1 cellular context compared by ENCODE assay signal in the genomic region with DNA sequence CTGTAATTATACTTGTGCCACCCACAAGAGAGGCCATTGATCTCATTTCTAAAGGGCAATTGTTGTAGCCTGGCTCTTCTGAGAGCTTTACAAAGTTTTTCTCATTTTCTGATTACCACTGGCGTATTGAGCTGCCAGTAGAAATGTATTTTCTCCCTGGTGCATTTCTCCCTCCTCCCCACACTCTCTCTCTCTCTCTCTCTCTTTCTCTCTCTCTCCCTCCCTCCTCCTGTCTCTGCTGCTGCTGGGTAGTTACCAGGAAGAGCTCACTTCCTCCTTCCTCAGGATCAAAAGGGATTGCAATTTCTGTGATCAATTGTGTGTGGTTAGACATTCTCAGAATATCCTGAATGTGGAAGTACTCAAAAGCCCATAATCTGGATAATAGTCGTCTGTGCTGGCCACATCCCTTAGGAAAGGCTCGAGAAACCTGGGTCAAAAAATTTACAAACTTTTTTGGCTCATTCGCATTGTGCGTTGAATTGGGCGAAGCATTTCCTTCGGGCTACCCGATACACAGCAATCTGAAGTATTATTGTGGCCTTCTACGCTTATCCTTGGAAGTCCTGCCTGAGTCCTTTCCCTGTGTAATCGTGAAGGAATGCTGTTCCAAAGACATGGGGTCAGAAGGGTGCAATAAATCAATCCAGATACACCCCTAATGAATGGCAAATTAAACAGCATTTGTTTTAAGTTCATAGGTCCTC.
TF ChIP-seq lines count a peak whose summit lies in the region.

No MANE protein-coding gene starts in this region.

TF ChIP-seq in HEK293, 187 proteins besides CTCF, POLR2A, EP300 and RAD21 (continued from another document):
- TF ChIP-seq, protein P1, sequence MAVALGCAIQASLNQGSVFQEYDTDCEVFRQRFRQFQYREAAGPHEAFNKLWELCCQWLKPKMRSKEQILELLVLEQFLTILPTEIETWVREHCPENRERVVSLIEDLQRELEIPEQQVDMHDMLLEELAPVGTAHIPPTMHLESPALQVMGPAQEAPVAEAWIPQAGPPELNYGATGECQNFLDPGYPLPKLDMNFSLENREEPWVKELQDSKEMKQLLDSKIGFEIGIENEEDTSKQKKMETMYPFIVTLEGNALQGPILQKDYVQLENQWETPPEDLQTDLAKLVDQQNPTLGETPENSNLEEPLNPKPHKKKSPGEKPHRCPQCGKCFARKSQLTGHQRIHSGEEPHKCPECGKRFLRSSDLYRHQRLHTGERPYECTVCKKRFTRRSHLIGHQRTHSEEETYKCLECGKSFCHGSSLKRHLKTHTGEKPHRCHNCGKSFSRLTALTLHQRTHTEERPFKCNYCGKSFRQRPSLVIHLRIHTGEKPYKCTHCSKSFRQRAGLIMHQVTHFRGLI (tag by site-specific recombination; IDR thresholded peaks at IDR 0.05): 0 out of 2 replicates have a peak, but pooled peaks have one; percentile 2
- TF ChIP-seq ZBTB7A (tag by site-specific recombination; IDR thresholded peaks at IDR 0.05; ENCODE audit: low read depth): no peak
- TF ChIP-seq ZNF785 (tag by site-specific recombination; IDR thresholded peaks at IDR 0.05): no peak
- TF ChIP-seq ZFP69B (tag by site-specific recombination; IDR thresholded peaks at IDR 0.05): no peak
- no peak for TF ChIP-seq ZEB2 (tag by site-specific recombination; IDR thresholded peaks at IDR 0.05)
- no peak; the same call in 1 of the 2 replicates for TF ChIP-seq TCF7L2 (IDR thresholded peaks at IDR 0.05; ENCODE audit: borderline replicate concordance, low read depth, low read length)
- no peak for TF ChIP-seq ZNF510 (tag by site-specific recombination; IDR thresholded peaks at IDR 0.05; ENCODE audit: insufficient replicate concordance)
- peak; percentile 53 for TF ChIP-seq ZNF335 (tag by site-specific recombination; conservative IDR thresholded peaks at IDR 0.05)
- TF ChIP-seq, protein P2, sequence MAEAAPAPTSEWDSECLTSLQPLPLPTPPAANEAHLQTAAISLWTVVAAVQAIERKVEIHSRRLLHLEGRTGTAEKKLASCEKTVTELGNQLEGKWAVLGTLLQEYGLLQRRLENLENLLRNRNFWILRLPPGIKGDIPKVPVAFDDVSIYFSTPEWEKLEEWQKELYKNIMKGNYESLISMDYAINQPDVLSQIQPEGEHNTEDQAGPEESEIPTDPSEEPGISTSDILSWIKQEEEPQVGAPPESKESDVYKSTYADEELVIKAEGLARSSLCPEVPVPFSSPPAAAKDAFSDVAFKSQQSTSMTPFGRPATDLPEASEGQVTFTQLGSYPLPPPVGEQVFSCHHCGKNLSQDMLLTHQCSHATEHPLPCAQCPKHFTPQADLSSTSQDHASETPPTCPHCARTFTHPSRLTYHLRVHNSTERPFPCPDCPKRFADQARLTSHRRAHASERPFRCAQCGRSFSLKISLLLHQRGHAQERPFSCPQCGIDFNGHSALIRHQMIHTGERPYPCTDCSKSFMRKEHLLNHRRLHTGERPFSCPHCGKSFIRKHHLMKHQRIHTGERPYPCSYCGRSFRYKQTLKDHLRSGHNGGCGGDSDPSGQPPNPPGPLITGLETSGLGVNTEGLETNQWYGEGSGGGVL (tag by site-specific recombination; IDR thresholded peaks at IDR 0.05): peak; percentile 71
- TF ChIP-seq, protein P3, sequence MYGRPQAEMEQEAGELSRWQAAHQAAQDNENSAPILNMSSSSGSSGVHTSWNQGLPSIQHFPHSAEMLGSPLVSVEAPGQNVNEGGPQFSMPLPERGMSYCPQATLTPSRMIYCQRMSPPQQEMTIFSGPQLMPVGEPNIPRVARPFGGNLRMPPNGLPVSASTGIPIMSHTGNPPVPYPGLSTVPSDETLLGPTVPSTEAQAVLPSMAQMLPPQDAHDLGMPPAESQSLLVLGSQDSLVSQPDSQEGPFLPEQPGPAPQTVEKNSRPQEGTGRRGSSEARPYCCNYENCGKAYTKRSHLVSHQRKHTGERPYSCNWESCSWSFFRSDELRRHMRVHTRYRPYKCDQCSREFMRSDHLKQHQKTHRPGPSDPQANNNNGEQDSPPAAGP (tag by site-specific recombination; IDR thresholded peaks at IDR 0.05): no peak
- TF ChIP-seq ZNF394 (tag by site-specific recombination; IDR thresholded peaks at IDR 0.05; ENCODE audit: borderline replicate concordance): no peak
- TF ChIP-seq, protein P4, sequence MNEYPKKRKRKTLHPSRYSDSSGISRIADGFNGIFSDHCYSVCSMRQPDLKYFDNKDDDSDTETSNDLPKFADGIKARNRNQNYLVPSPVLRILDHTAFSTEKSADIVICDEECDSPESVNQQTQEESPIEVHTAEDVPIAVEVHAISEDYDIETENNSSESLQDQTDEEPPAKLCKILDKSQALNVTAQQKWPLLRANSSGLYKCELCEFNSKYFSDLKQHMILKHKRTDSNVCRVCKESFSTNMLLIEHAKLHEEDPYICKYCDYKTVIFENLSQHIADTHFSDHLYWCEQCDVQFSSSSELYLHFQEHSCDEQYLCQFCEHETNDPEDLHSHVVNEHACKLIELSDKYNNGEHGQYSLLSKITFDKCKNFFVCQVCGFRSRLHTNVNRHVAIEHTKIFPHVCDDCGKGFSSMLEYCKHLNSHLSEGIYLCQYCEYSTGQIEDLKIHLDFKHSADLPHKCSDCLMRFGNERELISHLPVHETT (tag by site-specific recombination; IDR thresholded peaks at IDR 0.05): no peak
- no peak for TF ChIP-seq ZNF133 (tag by site-specific recombination; IDR thresholded peaks at IDR 0.05)
- TF ChIP-seq, protein P5, sequence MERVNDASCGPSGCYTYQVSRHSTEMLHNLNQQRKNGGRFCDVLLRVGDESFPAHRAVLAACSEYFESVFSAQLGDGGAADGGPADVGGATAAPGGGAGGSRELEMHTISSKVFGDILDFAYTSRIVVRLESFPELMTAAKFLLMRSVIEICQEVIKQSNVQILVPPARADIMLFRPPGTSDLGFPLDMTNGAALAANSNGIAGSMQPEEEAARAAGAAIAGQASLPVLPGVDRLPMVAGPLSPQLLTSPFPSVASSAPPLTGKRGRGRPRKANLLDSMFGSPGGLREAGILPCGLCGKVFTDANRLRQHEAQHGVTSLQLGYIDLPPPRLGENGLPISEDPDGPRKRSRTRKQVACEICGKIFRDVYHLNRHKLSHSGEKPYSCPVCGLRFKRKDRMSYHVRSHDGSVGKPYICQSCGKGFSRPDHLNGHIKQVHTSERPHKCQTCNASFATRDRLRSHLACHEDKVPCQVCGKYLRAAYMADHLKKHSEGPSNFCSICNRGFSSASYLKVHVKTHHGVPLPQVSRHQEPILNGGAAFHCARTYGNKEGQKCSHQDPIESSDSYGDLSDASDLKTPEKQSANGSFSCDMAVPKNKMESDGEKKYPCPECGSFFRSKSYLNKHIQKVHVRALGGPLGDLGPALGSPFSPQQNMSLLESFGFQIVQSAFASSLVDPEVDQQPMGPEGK (tag by site-specific recombination; IDR thresholded peaks at IDR 0.05): no peak
- TF ChIP-seq RBAK (tag by site-specific recombination; IDR thresholded peaks at IDR 0.05): no peak
- TF ChIP-seq PRDM1 (tag by site-specific recombination; IDR thresholded peaks at IDR 0.05): peak; percentile 78
- no peak for TF ChIP-seq ZNF211 (tag by site-specific recombination; IDR thresholded peaks at IDR 0.05; ENCODE audit: low read depth)
- no peak for TF ChIP-seq ZNF791 (tag by site-specific recombination; IDR thresholded peaks at IDR 0.05)
- TF ChIP-seq, protein P6, sequence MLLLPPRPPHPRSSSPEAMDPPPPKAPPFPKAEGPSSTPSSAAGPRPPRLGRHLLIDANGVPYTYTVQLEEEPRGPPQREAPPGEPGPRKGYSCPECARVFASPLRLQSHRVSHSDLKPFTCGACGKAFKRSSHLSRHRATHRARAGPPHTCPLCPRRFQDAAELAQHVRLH (tag by site-specific recombination; IDR thresholded peaks at IDR 0.05): no peak
- TF ChIP-seq, protein P7, sequence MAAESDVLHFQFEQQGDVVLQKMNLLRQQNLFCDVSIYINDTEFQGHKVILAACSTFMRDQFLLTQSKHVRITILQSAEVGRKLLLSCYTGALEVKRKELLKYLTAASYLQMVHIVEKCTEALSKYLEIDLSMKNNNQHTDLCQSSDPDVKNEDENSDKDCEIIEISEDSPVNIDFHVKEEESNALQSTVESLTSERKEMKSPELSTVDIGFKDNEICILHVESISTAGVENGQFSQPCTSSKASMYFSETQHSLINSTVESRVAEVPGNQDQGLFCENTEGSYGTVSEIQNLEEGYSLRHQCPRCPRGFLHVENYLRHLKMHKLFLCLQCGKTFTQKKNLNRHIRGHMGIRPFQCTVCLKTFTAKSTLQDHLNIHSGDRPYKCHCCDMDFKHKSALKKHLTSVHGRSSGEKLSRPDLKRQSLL (tag by site-specific recombination; IDR thresholded peaks at IDR 0.05): no peak
- no peak for TF ChIP-seq ZFP3 (tag by site-specific recombination; IDR thresholded peaks at IDR 0.05; ENCODE audit: low read depth)
- no peak for TF ChIP-seq ZBTB1 (tag by site-specific recombination; IDR thresholded peaks at IDR 0.05)
- 0 out of 2 replicates have a peak, but pooled peaks have one; percentile 33 for TF ChIP-seq ZNF324 (tag by site-specific recombination; IDR thresholded peaks at IDR 0.05)
- peak; percentile 40; the same call in 1 of the 2 replicates for TF ChIP-seq ZBTB20 (tag by site-specific recombination; IDR thresholded peaks at IDR 0.05)
- TF ChIP-seq ZFHX2 (tag by site-specific recombination; conservative IDR thresholded peaks at IDR 0.05): 0 out of 2 replicates have a peak, but pooled peaks have one; percentile 5
- peak; percentile 86 for TF ChIP-seq ZNF596 (tag by site-specific recombination; IDR thresholded peaks at IDR 0.05)
- peak; percentile 18 for TF ChIP-seq GLIS1 (tag by site-specific recombination; IDR thresholded peaks at IDR 0.05)
- no peak for TF ChIP-seq ZFP41 (tag by site-specific recombination; IDR thresholded peaks at IDR 0.05; ENCODE audit: borderline replicate concordance)
- no peak for TF ChIP-seq ZNF792 (tag by site-specific recombination; IDR thresholded peaks at IDR 0.05)
- TF ChIP-seq, protein P8, sequence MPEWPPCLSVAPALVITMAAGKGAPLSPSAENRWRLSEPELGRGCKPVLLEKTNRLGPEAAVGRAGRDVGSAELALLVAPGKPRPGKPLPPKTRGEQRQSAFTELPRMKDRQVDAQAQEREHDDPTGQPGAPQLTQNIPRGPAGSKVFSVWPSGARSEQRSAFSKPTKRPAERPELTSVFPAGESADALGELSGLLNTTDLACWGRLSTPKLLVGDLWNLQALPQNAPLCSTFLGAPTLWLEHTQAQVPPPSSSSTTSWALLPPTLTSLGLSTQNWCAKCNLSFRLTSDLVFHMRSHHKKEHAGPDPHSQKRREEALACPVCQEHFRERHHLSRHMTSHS (tag by site-specific recombination; IDR thresholded peaks at IDR 0.05): no peak
- TF ChIP-seq ZBTB21 (tag by site-specific recombination; IDR thresholded peaks at IDR 0.05): no peak
- TF ChIP-seq, protein P9, sequence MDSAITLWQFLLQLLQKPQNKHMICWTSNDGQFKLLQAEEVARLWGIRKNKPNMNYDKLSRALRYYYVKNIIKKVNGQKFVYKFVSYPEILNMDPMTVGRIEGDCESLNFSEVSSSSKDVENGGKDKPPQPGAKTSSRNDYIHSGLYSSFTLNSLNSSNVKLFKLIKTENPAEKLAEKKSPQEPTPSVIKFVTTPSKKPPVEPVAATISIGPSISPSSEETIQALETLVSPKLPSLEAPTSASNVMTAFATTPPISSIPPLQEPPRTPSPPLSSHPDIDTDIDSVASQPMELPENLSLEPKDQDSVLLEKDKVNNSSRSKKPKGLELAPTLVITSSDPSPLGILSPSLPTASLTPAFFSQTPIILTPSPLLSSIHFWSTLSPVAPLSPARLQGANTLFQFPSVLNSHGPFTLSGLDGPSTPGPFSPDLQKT (IDR thresholded peaks at IDR 0.05; ENCODE audit: borderline replicate concordance, low read depth, low read length): no peak
- no peak for TF ChIP-seq EGR2 (tag by site-specific recombination; IDR thresholded peaks at IDR 0.05; ENCODE audit: low read depth)
- TF ChIP-seq KLF8 (tag by site-specific recombination; IDR thresholded peaks at IDR 0.05): no peak
